ENCODE assay signal across 33 cellular contexts in genomic region chr2:62337403-62337802, GRCh38.
"Had no signal": no experiment of that assay in that cellular context is flagged by ENCODE, and none has a peak within 500 bp of the region (broad histone marks: within the 10 kb centered on the region; RNA-seq: fewer than 3 reads in every experiment).

No MANE protein-coding gene starts in this region.

- H3K4me3 ChIP-seq: coronary artery, dorsolateral prefrontal cortex, esophagus muscularis mucosa, gastrocnemius medialis, heart left ventricle had no signal

- DNase-seq: activated B cell treated with CpG ODN at 0.5 μM for 24 hours; activated CD4-positive, alpha-beta T cell treated with anti-CD3 and anti-CD28 coated beads for 48 hours; activated CD4-positive, alpha-beta T cell treated with anti-CD3 and anti-CD28 coated beads, Interleukin-2, amount 50 U/mL, for 1 hour; activated CD4-positive, alpha-beta T cell treated with anti-CD3 and anti-CD28 coated beads, Interleukin-2, amount 50 U/mL, for 48 hours; activated CD8-positive, alpha-beta memory T cell treated with anti-CD3 and anti-CD28 coated beads for 24 hours; activated CD8-positive, alpha-beta T cell treated with anti-CD3 and anti-CD28 coated beads for 36 hours; activated effector memory CD4-positive, alpha-beta T cell treated with Interleukin-2 at 50 U/mL for 16 hours; activated gamma-delta T cell treated with Interleukin-2 at 50 U/mL for 16 hours; activated naive CD4-positive, alpha-beta T cell treated with anti-CD3 and anti-CD28 coated beads, Interleukin-2, amount 50 U/mL, for 16 hours; activated naive CD4-positive, alpha-beta T cell treated with Interleukin-2 at 50 U/mL for 16 hours; activated T-cell treated with anti-CD3 and anti-CD28 coated beads, Interleukin-2, amount 50 U/mL, for 4 hours; amniotic stem cell; anterior cingulate cortex; brain microvascular endothelial cell; dorsolateral prefrontal cortex; effector memory CD4-positive, alpha-beta T cell; endodermal cell; foreskin keratinocyte; gastrocnemius medialis; heart left ventricle; T-helper 17 cell; T1000; WERI-Rb-1 had no signal

- ATAC-seq: activated CD4-positive, CD25-positive, alpha-beta regulatory T cell treated with anti-CD3 and anti-CD28 coated beads, Interleukin-2, amount 50 U/mL, for 24 hours; activated CD8-positive, alpha-beta T cell treated with anti-CD3 and anti-CD28 coated beads for 36 hours; activated T-cell treated with anti-CD3 and anti-CD28 coated beads, Interleukin-2, amount 50 U/mL, for 4 hours; activated T-helper 17 cell treated with anti-CD3 and anti-CD28 coated beads, Interleukin-2, amount 50 U/mL, for 72 hours; foreskin keratinocyte; gastrocnemius medialis; heart left ventricle; T-helper 17 cell had no signal

- H3K9me3 ChIP-seq: esophagus muscularis mucosa, gastrocnemius medialis, heart left ventricle had no signal

- H3K4me3 Mint-ChIP-seq: activated B cell treated with CpG ODN at 0.5 μM for 24 hours; activated CD8-positive, alpha-beta T cell treated with anti-CD3 and anti-CD28 coated beads for 36 hours; activated naive CD8-positive, alpha-beta T cell; activated T-cell treated with anti-CD3 and anti-CD28 coated beads, Interleukin-2, amount 50 U/mL, for 4 hours; activated T-helper 17 cell treated with anti-CD3 and anti-CD28 coated beads, Interleukin-2, amount 50 U/mL, for 72 hours; central memory CD8-positive, alpha-beta T cell; dendritic cell treated with granulocyte-macrophage colony-stimulating factor and Interleukin-4, amounts not matched to agents 40 ng/mL and 50 ng/mL, for 4 days; endodermal cell; T-helper 17 cell; T-helper 2 cell treated with Interferon-gamma antibody and Interleukin-4, amounts not matched to agents 5 μg/mL and 100 μg/mL, for 36 hours had no signal

- H3K27ac Mint-ChIP-seq: activated B cell treated with CpG ODN at 0.5 μM for 24 hours; activated CD8-positive, alpha-beta T cell treated with anti-CD3 and anti-CD28 coated beads for 36 hours; activated naive CD8-positive, alpha-beta T cell; dendritic cell treated with granulocyte-macrophage colony-stimulating factor and Interleukin-4, amounts not matched to agents 40 ng/mL and 50 ng/mL, for 4 days; endodermal cell; T-helper 17 cell; T-helper 2 cell treated with Interferon-gamma antibody and Interleukin-4, amounts not matched to agents 5 μg/mL and 100 μg/mL, for 36 hours had no signal

- FAIRE-seq: astrocyte, bronchial epithelial cell had no signal

- H3K27me3 Mint-ChIP-seq: activated B cell treated with CpG ODN at 0.5 μM for 24 hours; activated CD8-positive, alpha-beta T cell treated with anti-CD3 and anti-CD28 coated beads for 36 hours; activated naive CD8-positive, alpha-beta T cell; activated T-helper 17 cell treated with anti-CD3 and anti-CD28 coated beads, Interleukin-2, amount 50 U/mL, for 72 hours; central memory CD8-positive, alpha-beta T cell; dendritic cell treated with granulocyte-macrophage colony-stimulating factor and Interleukin-4, amounts not matched to agents 40 ng/mL and 50 ng/mL, for 4 days; T-helper 17 cell had no signal

- H3K4me1 Mint-ChIP-seq: activated T-helper 17 cell treated with anti-CD3 and anti-CD28 coated beads, Interleukin-2, amount 50 U/mL, for 72 hours had no signal

- H3K27me3 ChIP-seq: brain microvascular endothelial cell, dorsolateral prefrontal cortex, esophagus muscularis mucosa, foreskin keratinocyte, gastrocnemius medialis, heart left ventricle had no signal

- H3K27ac ChIP-seq: brain microvascular endothelial cell, coronary artery, dorsolateral prefrontal cortex, esophagus muscularis mucosa, foreskin keratinocyte, gastrocnemius medialis, heart left ventricle, WERI-Rb-1 had no signal

- H3K9me3 Mint-ChIP-seq: activated B cell treated with CpG ODN at 0.5 μM for 24 hours; activated CD8-positive, alpha-beta T cell treated with anti-CD3 and anti-CD28 coated beads for 36 hours; activated T-cell treated with anti-CD3 and anti-CD28 coated beads, Interleukin-2, amount 50 U/mL, for 4 hours; activated T-helper 17 cell treated with anti-CD3 and anti-CD28 coated beads, Interleukin-2, amount 50 U/mL, for 72 hours; central memory CD8-positive, alpha-beta T cell; dendritic cell treated with granulocyte-macrophage colony-stimulating factor and Interleukin-4, amounts not matched to agents 40 ng/mL and 50 ng/mL, for 4 days; endodermal cell; T-helper 2 cell treated with Interferon-gamma antibody and Interleukin-4, amounts not matched to agents 5 μg/mL and 100 μg/mL, for 36 hours had no signal

- H3K36me3 ChIP-seq: brain microvascular endothelial cell, esophagus muscularis mucosa, gastrocnemius medialis, heart left ventricle, WERI-Rb-1 had no signal

- H3K4me1 ChIP-seq: foreskin keratinocyte, gastrocnemius medialis had no signal

- H3K36me3 Mint-ChIP-seq: activated naive CD8-positive, alpha-beta T cell had no signal
